Comparison of ENCODE assay signal across 8 cellular contexts in the genomic region with DNA sequence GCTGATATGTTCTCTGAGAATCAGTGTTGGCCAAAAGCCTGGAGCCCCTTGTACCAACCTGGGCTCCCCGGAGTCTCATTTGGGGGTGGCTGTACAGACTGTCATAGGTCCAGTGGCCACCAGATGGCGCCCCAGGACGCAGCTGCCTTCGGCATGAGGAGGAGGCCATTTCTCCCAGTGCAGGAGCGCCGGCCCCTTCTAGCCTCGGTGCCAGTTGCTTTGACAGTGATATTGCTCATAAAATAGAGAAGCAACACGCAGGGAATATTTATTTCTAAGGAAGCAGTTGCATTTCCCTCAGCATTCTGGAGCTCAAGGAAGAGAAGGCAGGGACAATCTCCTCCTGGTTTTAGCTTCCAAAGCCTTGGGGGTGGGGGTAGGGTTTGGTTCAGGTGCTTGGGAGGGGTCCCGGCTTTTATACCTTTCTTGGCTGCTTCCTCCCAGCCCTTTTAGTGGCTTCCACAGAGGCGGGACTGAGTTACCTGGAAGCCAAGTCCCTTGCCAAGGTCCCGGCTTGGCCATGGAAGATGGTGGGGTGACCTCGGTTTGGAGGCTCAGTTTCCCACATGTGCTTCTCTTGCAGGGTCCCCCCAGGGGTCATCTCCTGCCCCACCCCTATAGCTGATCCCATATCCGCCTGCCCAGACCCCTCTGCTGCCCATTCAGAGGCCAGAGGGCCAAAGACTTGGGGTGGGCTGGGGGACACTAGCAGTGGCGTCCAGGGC.
DNase-seq lines count a peak whose midpoint lies in the region; ATAC-seq and TF ChIP-seq lines count a peak whose summit lies in the region.

No MANE protein-coding gene starts in this region.

- TF ChIP-seq CTCF in GM12872 (IDR thresholded peaks at IDR 0.05; ENCODE audit: insufficient read depth, low read depth, low read length) (peak; percentile 93), WERI-Rb-1 (IDR thresholded peaks at IDR 0.05; ENCODE audit: low read depth, low read length) (peak; percentile 95)

- DNase-seq in NCI-H2196 (lab: John Stamatoyannopoulos, UW; ENCODE audit: unreplicated experiment) = peak; percentile 92
- DNase-seq in WERI-Rb-1 = peak; percentile 93
- DNase-seq in T47D (ENCODE audit: low read depth in 1 of 2, low spot score in 1 of 2) = peak; percentile 81 to 88
- DNase-seq in inferior parietal cortex (ENCODE audit: extremely low spot score) = peak; percentile 91
- DNase-seq in stimulated activated CD4-positive, alpha-beta T cell treated with anti-CD3 and anti-CD28 coated beads, Interleukin-15, amount 100 ng/mL, for 1 hour (ENCODE audit: low read depth in 1 of 2, low spot score in 1 of 2) = peak; percentile 73 to 81
- DNase-seq in OCI-M2 (lab: John Stamatoyannopoulos, UW; ENCODE audit: unreplicated experiment) = no peak

- H3K4me3 ChIP-seq in WERI-Rb-1 (ENCODE audit: low read depth, low read length) = no peak overlapping the region

- in situ Hi-C loops in T47D (cut with HindIII; ENCODE audit: low pct_unique_long_range_greater_than_20kb, low sequenced_read_pairs) = no loop called here

- H3K9me3 ChIP-seq in WERI-Rb-1 (ENCODE audit: severe bottlenecking) = no peaks in the 10 kb centered on the region

- no peak overlapping the region for H3K27ac ChIP-seq in WERI-Rb-1

- H3K36me3 ChIP-seq in WERI-Rb-1 = peaks cover 24% of the 10 kb centered on the region

- H3K27me3 ChIP-seq in WERI-Rb-1 (ENCODE audit: insufficient read depth, low read depth, severe bottlenecking) = no peaks in the 10 kb centered on the region

- peak; percentile 89 for ATAC-seq in HG03103 (IDR thresholded peaks at IDR 0.05; ENCODE audit: low read depth, unreplicated experiment)
